ENCODE assay signal across 20 cellular contexts in genomic region chr15:80019168-80019745, GRCh38. TPM values are rescaled to one million over a fixed set of nuclear protein-coding genes. Genes with fewer than 3 reads are reported as not detected.
"Had no signal": no experiment of that assay in that cellular context is flagged by ENCODE, and none has a peak within 500 bp of the region (broad histone marks: within the 10 kb centered on the region; RNA-seq: fewer than 3 reads in every experiment).

No MANE protein-coding gene starts in this region.

- H3K4me1 ChIP-seq: esophagus muscularis mucosa, testis, upper lobe of left lung had no signal

- FAIRE-seq: kidney had no signal

- DNase-seq: activated CD4-positive, alpha-beta T cell treated with anti-CD3 and anti-CD28 coated beads, Interleukin-2, amount 10 ng/mL, durations not matched to agents 7 days and 5 days; activated naive CD4-positive, alpha-beta T cell treated with Interleukin-2 at 50 U/mL for 16 hours; anterior cingulate cortex; brain microvascular endothelial cell; cortex of kidney; effector CD4-positive, alpha-beta T cell; hippocampal formation; kidney; left ventricle myocardium superior; mesenchymal stem cell; stimulated activated CD4-positive, alpha-beta T cell treated with anti-CD3 and anti-CD28 coated beads, Interleukin-15, amount 100 ng/mL, for 24 hours; stimulated activated CD4-positive, alpha-beta T cell treated with anti-CD3 and anti-CD28 coated beads, Interleukin-4, amount 100 ng/mL, for 1 hour; stimulated activated naive CD8-positive, alpha-beta T cell treated with anti-CD3 and anti-CD28 coated beads, Interleukin-15, Interleukin-2, amounts not matched to agents 100 U/mL and 50 U/mL, for 24 hours; testis; upper lobe of left lung had no signal

- H3K36me3 ChIP-seq: brain microvascular endothelial cell, esophagus muscularis mucosa, upper lobe of left lung had no signal

- H3K4me3 ChIP-seq: esophagus muscularis mucosa, testis, upper lobe of left lung had no signal

- H3K9me3 ChIP-seq: esophagus muscularis mucosa, testis, upper lobe of left lung had no signal

- H3K27ac ChIP-seq: brain microvascular endothelial cell, esophagus muscularis mucosa, testis, upper lobe of left lung had no signal

- ATAC-seq: activated T-helper 17 cell treated with anti-CD3 and anti-CD28 coated beads, Interleukin-2, amount 50 U/mL, for 72 hours; left ventricle myocardium superior; natural killer cell treated with Interleukin-12 subunit alpha and Interleukin-12 subunit beta and Interleukin-15 and Interleukin-18, amount 100 ng/mL, for 72 hours; stimulated activated naive CD8-positive, alpha-beta T cell treated with anti-CD3 and anti-CD28 coated beads, Interleukin-15, Interleukin-2, amounts not matched to agents 100 U/mL and 50 U/mL, for 24 hours had no signal

- H3K27me3 ChIP-seq: brain microvascular endothelial cell, testis, upper lobe of left lung had no signal

RNA-seq across cellular contexts. Expression of gene BCL2A1, which starts 48.3 kb away (rescaled TPM):
- total RNA-seq: glomerular endothelial cell, renal cortical epithelial cell, testis had no signal
